8 cellular contexts compared by ENCODE assay signal in the genomic region with DNA sequence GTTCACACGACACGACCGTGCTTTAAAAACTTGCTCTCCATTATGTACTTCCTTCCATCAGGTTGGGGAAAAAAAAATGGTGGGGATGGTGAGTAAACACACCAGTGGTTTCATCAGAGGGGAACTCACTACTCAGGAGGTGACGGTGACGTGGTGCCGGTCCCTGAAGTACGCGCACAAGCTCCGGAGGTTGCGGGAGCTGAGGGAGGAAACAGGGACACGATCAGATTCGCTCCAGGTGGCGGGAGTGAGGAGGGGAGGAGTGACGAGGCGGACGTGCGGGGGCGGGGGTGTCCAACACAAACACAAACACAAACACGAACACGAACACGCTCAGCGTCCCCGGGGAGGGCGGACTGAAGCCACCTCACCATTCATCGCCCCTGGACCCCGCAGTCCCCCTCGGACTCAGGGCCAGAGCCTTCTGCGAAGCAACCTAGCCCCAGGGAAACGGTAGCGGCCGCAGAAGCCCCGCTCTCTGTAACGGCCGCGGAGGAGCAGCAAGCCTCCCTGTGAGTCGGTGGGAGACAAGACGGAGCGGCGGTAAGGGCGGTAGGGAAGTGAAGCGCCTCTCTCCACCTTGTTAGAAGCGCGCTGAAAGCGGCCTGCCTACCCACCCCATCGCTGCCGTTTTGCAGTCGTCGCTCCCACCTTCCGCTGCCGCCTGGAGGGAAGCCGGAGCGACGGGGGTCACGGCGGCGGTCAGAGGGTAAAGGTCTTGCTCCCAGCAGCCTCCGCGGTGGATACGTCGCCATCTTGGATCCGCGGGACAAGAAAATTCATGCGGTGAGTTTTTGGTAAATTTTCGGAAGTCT. TPM values are rescaled to one million over a fixed set of nuclear protein-coding genes. Genes with fewer than 3 reads are reported as not detected.
A peak's percentile ranks its signal among the peaks of the same experiment; 100 is the strongest.
DNase-seq lines count a peak whose midpoint lies in the region; ATAC-seq and TF ChIP-seq lines count a peak whose summit lies in the region.

A gene with protein sequence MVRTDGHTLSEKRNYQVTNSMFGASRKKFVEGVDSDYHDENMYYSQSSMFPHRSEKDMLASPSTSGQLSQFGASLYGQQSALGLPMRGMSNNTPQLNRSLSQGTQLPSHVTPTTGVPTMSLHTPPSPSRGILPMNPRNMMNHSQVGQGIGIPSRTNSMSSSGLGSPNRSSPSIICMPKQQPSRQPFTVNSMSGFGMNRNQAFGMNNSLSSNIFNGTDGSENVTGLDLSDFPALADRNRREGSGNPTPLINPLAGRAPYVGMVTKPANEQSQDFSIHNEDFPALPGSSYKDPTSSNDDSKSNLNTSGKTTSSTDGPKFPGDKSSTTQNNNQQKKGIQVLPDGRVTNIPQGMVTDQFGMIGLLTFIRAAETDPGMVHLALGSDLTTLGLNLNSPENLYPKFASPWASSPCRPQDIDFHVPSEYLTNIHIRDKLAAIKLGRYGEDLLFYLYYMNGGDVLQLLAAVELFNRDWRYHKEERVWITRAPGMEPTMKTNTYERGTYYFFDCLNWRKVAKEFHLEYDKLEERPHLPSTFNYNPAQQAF (plus strand): TSS at position 739 of the 815 bp plus-strand sequence. CDS start 34,794 bp downstream, outside the sequence.

- ATAC-seq in GM19372 (IDR thresholded peaks at IDR 0.05; ENCODE audit: low read depth, unreplicated experiment) (peak; percentile 63), HG03521 (IDR thresholded peaks at IDR 0.05; ENCODE audit: unreplicated experiment) (peak; percentile 66)

- peaks cover 6 to 25% (median 18%) of the 10 kb centered on the region in 4 donors for H3K4me1 ChIP-seq in liver (ENCODE audit: control insufficient read depth in 4 of 4, insufficient read depth in 4 of 4, low read length in 3 of 4)

- peaks cover 3 to 13% (median 5%) of the 10 kb centered on the region in 4 donors for H3K36me3 ChIP-seq in liver (ENCODE audit: control insufficient read depth in 4 of 4, insufficient read depth in 3 of 4, low read depth in 1 of 4, low read length in 3 of 4)

- H3K4me3 ChIP-seq in liver (ENCODE audit: low read depth in 1 of 3, low read length in 3 of 3): peak within 1 kb of the TSS; percentile 90 to 96 (median 94)

- DNase-seq in NCI-H748 treated with DMSO at 0.1 percent for 48 hours (lab: John Stamatoyannopoulos, UW): peak; percentile 84
- peak; percentile 89 to 91 for DNase-seq in activated CD4-positive, alpha-beta T cell treated with anti-CD3 and anti-CD28 coated beads, Interleukin-2, amount 50 U/mL, for 4 hours
- DNase-seq in dermis blood vessel endothelial cell: peak; percentile 92
- DNase-seq in stimulated activated CD4-positive, alpha-beta T cell treated with anti-CD3 and anti-CD28 coated beads, Interleukin-4, amount 100 ng/mL, for 1 hour: peak; percentile 92

- WGBS in liver: under 1% methylated on average over 64 of the region's 64 CpGs

- TF ChIP-seq CTCF in C4-2B (conservative IDR thresholded peaks at IDR 0.05) (no peak), liver (IDR thresholded peaks at IDR 0.05; ENCODE audit: low read depth, low read length, missing input control) (no peak)

- H3K27ac ChIP-seq in C4-2B (peak within 1 kb of the TSS; percentile 92), liver (ENCODE audit: low read depth in 1 of 2, low read length in 2 of 2) (peak within 1 kb of the TSS; percentile 100)

- no peaks in the 10 kb centered on the region for H3K27me3 ChIP-seq in liver (ENCODE audit: control insufficient read depth in 4 of 4, insufficient read depth in 4 of 4, low read length in 3 of 4)

- no peaks in the 10 kb centered on the region for H3K9me3 ChIP-seq in liver (ENCODE audit: control insufficient read depth in 4 of 4, low read length in 3 of 4)

- peak; percentile 5 to 44 for TF ChIP-seq RAD21 in liver (IDR thresholded peaks at IDR 0.05)

- H3K9ac ChIP-seq in liver (ENCODE audit: low read depth in 1 of 2, low read length in 2 of 2): peak within 1 kb of the TSS; percentile 98 to 99

TF ChIP-seq in liver, 16 proteins besides CTCF, POLR2A, EP300 and RAD21:
- peak; percentile 37 for TF ChIP-seq SP1 (IDR thresholded peaks at IDR 0.05)
- TF ChIP-seq, protein P1, sequence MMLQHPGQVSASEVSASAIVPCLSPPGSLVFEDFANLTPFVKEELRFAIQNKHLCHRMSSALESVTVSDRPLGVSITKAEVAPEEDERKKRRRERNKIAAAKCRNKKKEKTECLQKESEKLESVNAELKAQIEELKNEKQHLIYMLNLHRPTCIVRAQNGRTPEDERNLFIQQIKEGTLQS (IDR thresholded peaks at IDR 0.05): peak; percentile 36
- TF ChIP-seq, protein P2, sequence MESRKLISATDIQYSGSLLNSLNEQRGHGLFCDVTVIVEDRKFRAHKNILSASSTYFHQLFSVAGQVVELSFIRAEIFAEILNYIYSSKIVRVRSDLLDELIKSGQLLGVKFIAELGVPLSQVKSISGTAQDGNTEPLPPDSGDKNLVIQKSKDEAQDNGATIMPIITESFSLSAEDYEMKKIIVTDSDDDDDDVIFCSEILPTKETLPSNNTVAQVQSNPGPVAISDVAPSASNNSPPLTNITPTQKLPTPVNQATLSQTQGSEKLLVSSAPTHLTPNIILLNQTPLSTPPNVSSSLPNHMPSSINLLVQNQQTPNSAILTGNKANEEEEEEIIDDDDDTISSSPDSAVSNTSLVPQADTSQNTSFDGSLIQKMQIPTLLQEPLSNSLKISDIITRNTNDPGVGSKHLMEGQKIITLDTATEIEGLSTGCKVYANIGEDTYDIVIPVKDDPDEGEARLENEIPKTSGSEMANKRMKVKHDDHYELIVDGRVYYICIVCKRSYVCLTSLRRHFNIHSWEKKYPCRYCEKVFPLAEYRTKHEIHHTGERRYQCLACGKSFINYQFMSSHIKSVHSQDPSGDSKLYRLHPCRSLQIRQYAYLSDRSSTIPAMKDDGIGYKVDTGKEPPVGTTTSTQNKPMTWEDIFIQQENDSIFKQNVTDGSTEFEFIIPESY (IDR thresholded peaks at IDR 0.05): no peak
- TF ChIP-seq NR2F2 (IDR thresholded peaks at IDR 0.05): peak; percentile 98
- peak; percentile 62 for TF ChIP-seq TAF1 (conservative IDR thresholded peaks at IDR 0.05)
- peak; percentile 96 to 98 for TF ChIP-seq EGR1 (IDR thresholded peaks at IDR 0.05; ENCODE audit: low read depth in 2 of 2)
- TF ChIP-seq RXRA (IDR thresholded peaks at IDR 0.05): peak; percentile 43 to 58
- TF ChIP-seq GABPA (IDR thresholded peaks at IDR 0.05 in 1 of 2, conservative IDR thresholded peaks at IDR 0.05 in 1 of 2): peak in 1 of 2 donors; percentile 28
- peak; percentile 97 for TF ChIP-seq YY1 (IDR thresholded peaks at IDR 0.05)
- peak; percentile 27 for TF ChIP-seq MAX (IDR thresholded peaks at IDR 0.05)
- no peak for TF ChIP-seq HNF4G (IDR thresholded peaks at IDR 0.05)
- TF ChIP-seq FOXA1 (IDR thresholded peaks at IDR 0.05): no peak
- TF ChIP-seq HNF4A (conservative IDR thresholded peaks at IDR 0.05): peak; percentile 34 to 41
TF ChIP-seq in liver: peak in this region for 10.

RNA-seq across cellular contexts. Expression of the gene that starts here (rescaled TPM):
- total RNA-seq in dermis blood vessel endothelial cell (179 and 198 TPM in 2 replicates), liver (10 to 100 TPM; 58.7 to 93.4 TPM)
- polyA plus RNA-seq in liver: 10 to 100 TPM; 17.5 to 39.3 TPM

Comparison
In these comparisons a context has a peak if more than half of its experiments do, and no peak if none do; other contexts are left out.
1. Peak in every context shown above with its lines: DNase-seq, ATAC-seq, H3K4me3 ChIP-seq and H3K27ac ChIP-seq.